24 cellular contexts compared by ENCODE assay signal in genomic region chr15:57363661-57364060, GRCh38. TPM values are rescaled to one million over a fixed set of nuclear protein-coding genes. Genes with fewer than 3 reads are reported as not detected.
DNase-seq lines count a peak whose midpoint lies in the region; ATAC-seq, FAIRE-seq and TF ChIP-seq lines count a peak whose summit lies in the region.
"Had no signal": no experiment of that assay in that cellular context is flagged by ENCODE, and none has a peak within 500 bp of the region (broad histone marks: within the 10 kb centered on the region; RNA-seq: fewer than 3 reads in every experiment).

No MANE protein-coding gene starts in this region.

- CTCF ChIA-PET in H1 (lab: Charles Lee; ENCODE audit: partially characterized antibody): interaction anchor here (0.6 to 3.2 kb wide), 21 partner anchors 8 to 182 kb away, joined by 3 to 21 read pairs (median 5); no protein-coding TSS in a partner anchor

- peaks cover 27% of the 10 kb centered on the region for H3K4me1 Mint-ChIP-seq in GM23338
- H3K4me1 Mint-ChIP-seq in mesothelial cell of epicardium: peaks cover 19% of the 10 kb centered on the region
- H3K4me1 Mint-ChIP-seq: CD4-positive, alpha-beta memory T cell had no signal

- H4K8ac ChIP-seq in H1 (ENCODE audit: extremely low read depth, insufficient read depth, low read length): no peak overlapping the region

- H2BK12ac ChIP-seq in H1 (ENCODE audit: low read depth, low read length): no peak overlapping the region

- no peak overlapping the region for H2BK20ac ChIP-seq in H1 (ENCODE audit: low read length)

- H3K27me3 Mint-ChIP-seq in GM23338 (ENCODE audit: insufficient read depth, low read depth, poor library complexity) (peaks cover 7% of the 10 kb centered on the region), mesothelial cell of epicardium (ENCODE audit: low read depth) (no peaks in the 10 kb centered on the region)
- H3K27me3 Mint-ChIP-seq: CD4-positive, alpha-beta memory T cell had no signal

- H3K4ac ChIP-seq in H1 (replicated peaks; ENCODE audit: insufficient read length, low read depth, low read length): no peak overlapping the region

- no peak for TF ChIP-seq RAD21 in H1 (IDR thresholded peaks at IDR 0.05 in 1 of 2, conservative IDR thresholded peaks at IDR 0.05 in 1 of 2; ENCODE audit: low read depth in 2 of 2, low read length in 2 of 2)

- no peak overlapping the region for H2BK15ac ChIP-seq in H1 (ENCODE audit: low read length)

- H3K79me2 ChIP-seq in GM23338 (replicated peaks; ENCODE audit: insufficient read depth) (no peaks in the 10 kb centered on the region), H1 (ENCODE audit: control insufficient read depth in 1 of 2, insufficient read depth in 2 of 2, low read length in 2 of 2) (no peaks in the 10 kb centered on the region)

- H3K9me2 ChIP-seq in GM23338 (ENCODE audit: insufficient read depth): 0 out of 2 replicates have a peak, but pooled peaks cover under 1% of the 10 kb centered on the region

- no peak overlapping the region for H2BK120ac ChIP-seq in H1 (replicated peaks; ENCODE audit: low read depth, low read length)

- H4K5ac ChIP-seq in H1 (ENCODE audit: insufficient read length, low read depth, low read length): peak overlapping the region; percentile 64

- peak; percentile 24 for FAIRE-seq in H1 (lab: Jason Lieb, UNC)
- FAIRE-seq: GM12891, GM18507, H54 had no signal

- no peak for TF ChIP-seq CTCF in GM23338 (conservative IDR thresholded peaks at IDR 0.05; ENCODE audit: low read depth in 2 of 2)
- TF ChIP-seq CTCF in H1 (IDR thresholded peaks at IDR 0.05; ENCODE audit: control extremely low read depth in 1 of 3, insufficient read depth in 1 of 3, low read depth in 1 of 3, low read length in 3 of 3): no peak
- no peak for TF ChIP-seq CTCF in mesothelial cell of epicardium (IDR thresholded peaks at IDR 0.05; ENCODE audit: unreplicated experiment)
- no peak for TF ChIP-seq CTCF in foreskin fibroblast (IDR thresholded peaks at IDR 0.05; ENCODE audit: low read depth, low read length)

- H4K20me1 ChIP-seq in GM23338 (replicated peaks; ENCODE audit: insufficient read depth) (no peaks in the 10 kb centered on the region), H1 (replicated peaks in 1 of 2; ENCODE audit: control insufficient read depth in 1 of 2, insufficient read depth in 2 of 2, low read length in 2 of 2) (no peaks in the 10 kb centered on the region)

- H3K27me3 ChIP-seq in GM23338 (ENCODE audit: insufficient read depth) (no peaks in the 10 kb centered on the region), H1 (replicated peaks in 1 of 4; ENCODE audit: control insufficient read depth in 3 of 4, extremely low read depth in 1 of 4, insufficient read depth in 3 of 4, low read length in 3 of 4) (no peaks in the 10 kb centered on the region)

- no peak overlapping the region for H3K27ac ChIP-seq in GM23338 (ENCODE audit: low read depth)
- no peak overlapping the region for H3K27ac ChIP-seq in H1 (ENCODE audit: low read depth, low read length)
- H3K27ac ChIP-seq: 22Rv1, A549, GM23248 had no signal

- H3K23me2 ChIP-seq in H1 (ENCODE audit: low read depth, low read length): no peaks in the 10 kb centered on the region

- H3K9ac ChIP-seq in H1 (replicated peaks in 1 of 4; ENCODE audit: extremely low read depth in 1 of 4, low read depth in 3 of 4, low read length in 3 of 4): no peak overlapping the region
- H3K9ac ChIP-seq: GM23248 had no signal

- POLR2A ChIA-PET in H1 (lab: Charles Lee; ENCODE audit: partially characterized antibody): interaction anchor here (1.1 to 2.4 kb wide), 5 partner anchors 10 to 63 kb away, joined by 3 to 8 read pairs (median 5); no protein-coding TSS in a partner anchor

- H3F3A ChIP-seq in GM23338 (replicated peaks; ENCODE audit: low read depth): peaks cover 10% of the 10 kb centered on the region

- TF ChIP-seq POLR2A in H1 (IDR thresholded peaks at IDR 0.05; ENCODE audit: control extremely low read depth in 1 of 2, low read depth in 2 of 2, low read length in 2 of 2): no peak

- H3K36me3 ChIP-seq in GM23338 (ENCODE audit: insufficient read depth) (no peaks in the 10 kb centered on the region), H1 (ENCODE audit: control insufficient read depth in 2 of 4, insufficient read depth in 4 of 4, low read length in 3 of 4) (no peaks in the 10 kb centered on the region)
- H3K36me3 ChIP-seq: HAP-1 had no signal

- H3K14ac ChIP-seq in H1 (ENCODE audit: insufficient read length): no peak overlapping the region

- H3K36me3 Mint-ChIP-seq in GM23338 (ENCODE audit: low read depth) (no peaks in the 10 kb centered on the region; the same call in 2 of the 3 replicates), mesothelial cell of epicardium (no peaks in the 10 kb centered on the region)
- H3K36me3 Mint-ChIP-seq: CD4-positive, alpha-beta memory T cell had no signal

- H3K9me3 Mint-ChIP-seq in GM23338: no peaks in the 10 kb centered on the region
- no peaks in the 10 kb centered on the region for H3K9me3 Mint-ChIP-seq in mesothelial cell of epicardium
- H3K9me3 Mint-ChIP-seq: CD4-positive, alpha-beta memory T cell; HFFc6 had no signal

- H3K4me1 ChIP-seq in GM23338 (ENCODE audit: insufficient read depth) (peaks cover 28% of the 10 kb centered on the region), H1 (replicated peaks in 1 of 4; ENCODE audit: control insufficient read depth in 3 of 4, insufficient read depth in 4 of 4, low read length in 3 of 4) (peaks cover 0 to 7% (median 4%) of the 10 kb centered on the region in 4 experiments; a peak in 5 of 7 replicates)
- H3K4me1 ChIP-seq: A549 had no signal

- 0 out of 4 replicates have a peak, but pooled peaks cover 0 to 3% of the 10 kb centered on the region in 2 experiments for H3K9me3 ChIP-seq in H1 (ENCODE audit: insufficient read depth in 2 of 2, low read depth in 1 of 2, low read length in 1 of 2)
- H3K9me3 ChIP-seq: A549, HAP-1 had no signal

- no peak overlapping the region for H3K4me3 ChIP-seq in GM23338
- peak overlapping the region in 1 of 4 experiments; percentile 20; a peak in 1 of 8 replicates for H3K4me3 ChIP-seq in H1 (ENCODE audit: extremely low read depth in 1 of 4, insufficient read depth in 2 of 4, low read depth in 3 of 4, low read length in 4 of 4)
- no peak overlapping the region for H3K4me3 ChIP-seq in foreskin fibroblast (ENCODE audit: low read depth in 1 of 2, low read length in 2 of 2)
- H3K4me3 ChIP-seq: A549, GM23248, HAP-1 had no signal

- ATAC-seq in GM23338: peak; percentile 27
- ATAC-seq in GM18870 (IDR thresholded peaks at IDR 0.05; ENCODE audit: unreplicated experiment): no peak
- no peak for ATAC-seq in HG02798 (IDR thresholded peaks at IDR 0.05; ENCODE audit: poor library complexity, unreplicated experiment)

- no peak overlapping the region for H2BK5ac ChIP-seq in H1 (ENCODE audit: low read depth, low read length)

- no peak overlapping the region for H3K4me3 Mint-ChIP-seq in GM23338
- no peak overlapping the region for H3K4me3 Mint-ChIP-seq in mesothelial cell of epicardium
- H3K4me3 Mint-ChIP-seq: CD4-positive, alpha-beta memory T cell; HFFc6 had no signal

- H3K18ac ChIP-seq in H1 (ENCODE audit: extremely low read depth, low read length): no peak overlapping the region

- H2AK5ac ChIP-seq in H1 (ENCODE audit: low read depth, low read length): no peak overlapping the region

- TF ChIP-seq EP300 in H1 (IDR thresholded peaks at IDR 0.05; ENCODE audit: borderline replicate concordance in 1 of 2, low read depth in 2 of 2, low read length in 2 of 2): no peak

- WGBS in H1 (ENCODE audit: extremely low coverage in 1 of 2, insufficient coverage in 1 of 2, insufficient read length in 1 of 2, insufficient replicate concordance in 2 of 2, low coverage in 1 of 2, low lambda C conversion rate in 2 of 2, missing lambda C conversion rate in 1 of 2), 2 experiments: 88% methylated on average over 1 of the region's 1 CpG; no CpG with 5 or more reads in 1 of the 2 experiments

- H3K27ac Mint-ChIP-seq in GM23338 (no peak overlapping the region), mesothelial cell of epicardium (peak overlapping the region; percentile 53)
- H3K27ac Mint-ChIP-seq: CD4-positive, alpha-beta memory T cell; HFFc6 had no signal

- H3K79me1 ChIP-seq in H1 (ENCODE audit: low read depth, low read length): no peaks in the 10 kb centered on the region

- H2AFZ ChIP-seq in GM23338 (no peak overlapping the region), H1 (ENCODE audit: low read length) (no peak overlapping the region)
- H2AFZ ChIP-seq: GM23248 had no signal

- H3K56ac ChIP-seq in H1 (replicated peaks; ENCODE audit: insufficient read length, low read depth, low read length): no peak overlapping the region

- H4K91ac ChIP-seq in H1 (replicated peaks; ENCODE audit: insufficient read length, low read length): no peak overlapping the region

- DNase-seq in GM23338 (ENCODE audit: low spot score) (peak; percentile 47), NCI-H526 treated with DMSO at 0.1 percent for 48 hours (lab: John Stamatoyannopoulos, UW) (peak; percentile 80), H1 (ENCODE audit: low read depth in 1 of 2, low spot score in 2 of 2) (no peak), mesothelial cell of epicardium (ENCODE audit: low spot score in 2 of 2, unreplicated experiment in 2 of 2) (no peak), AG08395 (ENCODE audit: low spot score) (no peak), foreskin fibroblast (no peak)
- DNase-seq: ACHN; C1 segment of cervical spinal cord; Calu3; CD4-positive, alpha-beta memory T cell; COR-L47; DMS53; DMS79 treated with DMSO at 0.1 percent for 48 hours; GF-D8; GM23248; HFFc6 had no signal

- H3K23ac ChIP-seq in H1 (ENCODE audit: insufficient read length): no peak overlapping the region

- peak overlapping the region; percentile 7 for H3K4me2 ChIP-seq in GM23338
- peak overlapping the region in 1 of 2 experiments; percentile 12; a peak in 1 of 4 replicates for H3K4me2 ChIP-seq in H1 (ENCODE audit: insufficient read depth in 1 of 2, low read depth in 2 of 2, low read length in 2 of 2)
- H3K4me2 ChIP-seq: A549 had no signal

TF ChIP-seq in H1, 55 proteins besides CTCF, POLR2A, EP300 and RAD21 (continues in another document):
- no peak for TF ChIP-seq HDAC2 (IDR thresholded peaks at IDR 0.05; ENCODE audit: borderline replicate concordance in 1 of 2, low read depth in 2 of 2, low read length in 2 of 2)
- TF ChIP-seq CREB1 (IDR thresholded peaks at IDR 0.05): no peak
- no peak for TF ChIP-seq TBP (IDR thresholded peaks at IDR 0.05; ENCODE audit: low read depth, low read length)
- TF ChIP-seq JUN (IDR thresholded peaks at IDR 0.05; ENCODE audit: low read depth, low read length): no peak

RNA-seq across cellular contexts. Expression of gene CGNL1, which starts 12.6 kb away (rescaled TPM):
- total RNA-seq in GM23338 (2014; rRNA removed; shearing (Covaris generic)): 57.8 and 58.0 TPM in 2 replicates
- polyA plus RNA-seq in GM23338 (2016; fragmentation: Nextera tagmentation; extraction: Ambion mirVana): 19.4 and 20.0 TPM in 2 replicates
- 72.7 and 75.6 TPM in 2 replicates for total RNA-seq in H1 (2021; fragmentation: NEBNext Ultra II Directional; extraction: Animal tissue kit (Norgen Biotek cat#: 25700))
- polyA plus RNA-seq in H1 (2011; rRNA removed): 20.4 and 21.8 TPM in 2 replicates
- polyA plus RNA-seq in H1 (2011; cell fraction: cytosol; rRNA removed): 26.8 TPM
- polyA plus RNA-seq in H1 (2011; cell fraction: nucleus; rRNA removed): 42.9 TPM
- 52.8 to 62.1 TPM (median 54.3 TPM) in 4 replicates for polyA plus RNA-seq in H1 (2012, experiment 1 of 2)
- polyA plus RNA-seq in H1 (2012, experiment 2 of 2): 4.5 TPM
- 23.5 TPM for polyA plus RNA-seq in H1 (2013, experiment 1 of 2)
- 21.9 TPM for polyA plus RNA-seq in H1 (2013, experiment 2 of 2)
- 52.9 and 54.8 TPM in 2 replicates for polyA minus RNA-seq in H1 (2011; rRNA and poly(A)+ RNA removed)
- polyA minus RNA-seq in H1 (2011; cell fraction: cytosol; rRNA and poly(A)+ RNA removed): 43.2 TPM
- 56.4 TPM for polyA minus RNA-seq in H1 (2011; cell fraction: nucleus; rRNA and poly(A)+ RNA removed)
- 34.1 to 36.4 TPM (median 35.7 TPM) in 3 replicates for total RNA-seq in mesothelial cell of epicardium
- total RNA-seq: CD4-positive, alpha-beta memory T cell had no signal
- polyA plus RNA-seq: CD4-positive, alpha-beta memory T cell had no signal

Comparison
In these comparisons a context has a peak if more than half of its experiments do, and no peak if none do; other contexts are left out.
1. DNase-seq: peak in GM23338 (single experiment) and NCI-H526 treated with DMSO at 0.1 percent for 48 hours (single experiment); none in H1 (0 of 2), mesothelial cell of epicardium (0 of 2), AG08395 (single experiment) and foreskin fibroblast (0 of 2).